17 cellular contexts compared by ENCODE assay signal in the genomic region with DNA sequence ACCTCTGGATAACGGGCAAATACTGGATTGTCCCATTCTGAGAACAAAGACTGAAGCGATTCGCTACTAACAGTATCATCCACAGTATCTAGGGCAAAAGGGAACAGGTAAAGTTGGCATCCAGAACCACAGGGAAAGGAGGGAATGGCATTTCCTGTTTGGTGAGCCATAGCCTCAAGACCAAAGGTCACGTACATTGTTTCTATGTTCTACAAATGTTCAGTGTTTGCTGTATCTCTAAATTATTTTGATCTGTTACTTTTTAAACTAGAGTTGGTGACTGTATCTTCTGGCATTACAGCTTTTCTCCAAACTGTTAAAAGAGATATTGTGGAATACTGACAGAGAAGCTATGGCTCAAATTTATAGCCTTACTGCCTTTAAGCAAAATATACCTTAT. TPM values are rescaled to one million over a fixed set of nuclear protein-coding genes. Genes with fewer than 3 reads are reported as not detected.
DNase-seq lines count a peak whose midpoint lies in the region; ATAC-seq and TF ChIP-seq lines count a peak whose summit lies in the region.
"Had no signal": no experiment of that assay in that cellular context is flagged by ENCODE, and none has a peak within 500 bp of the region (broad histone marks: within the 10 kb centered on the region; RNA-seq: fewer than 3 reads in every experiment).

No MANE protein-coding gene starts in this region.

- peaks cover 23% of the 10 kb centered on the region for H3K36me3 Mint-ChIP-seq in Calu3 (ENCODE audit: insufficient read depth, unreplicated experiment)

- H3K27ac ChIP-seq in SK-N-MC = peak overlapping the region; percentile 61; the same call in 1 of the 2 replicates
- H3K27ac ChIP-seq in tibial nerve = no peak overlapping the region
- H3K27ac ChIP-seq: coronary artery had no signal

- peak overlapping the region; percentile 11 for H3K9ac ChIP-seq in SK-N-MC (ENCODE audit: insufficient read length)

- H3K27me3 Mint-ChIP-seq in Calu3 (ENCODE audit: unreplicated experiment) = no peaks in the 10 kb centered on the region
- H3K27me3 Mint-ChIP-seq: naive B cell had no signal

- H3K4me3 ChIP-seq in SK-N-MC (peak overlapping the region; percentile 56), tibial nerve (no peak overlapping the region)
- H3K4me3 ChIP-seq: coronary artery had no signal

- H3K9me3 Mint-ChIP-seq in Calu3 (ENCODE audit: low read depth, unreplicated experiment) = no peaks in the 10 kb centered on the region
- H3K9me3 Mint-ChIP-seq: immature natural killer cell, naive B cell had no signal

- H3K27me3 ChIP-seq in tibial nerve = no peaks in the 10 kb centered on the region

- H3K4me1 ChIP-seq in tibial nerve = peaks cover 0 to 20% (median 2%) of the 10 kb centered on the region in 4 donors

- no peak for TF ChIP-seq POLR2A in tibial nerve (IDR thresholded peaks at IDR 0.05)

- no TSS peak for BruUV-seq in Calu3 (replicated peaks; lab: Mats Ljungman, UMichigan)

- TF ChIP-seq EP300 in tibial nerve (IDR thresholded peaks at IDR 0.05) = no peak

- H3K27ac Mint-ChIP-seq in Calu3 (ENCODE audit: unreplicated experiment) = peak overlapping the region; percentile 21
- H3K27ac Mint-ChIP-seq: immature natural killer cell had no signal

- H3K9me3 ChIP-seq in SK-N-MC (ENCODE audit: low read depth, low read length) = no peaks in the 10 kb centered on the region
- H3K9me3 ChIP-seq in tibial nerve = no peaks in the 10 kb centered on the region

- 91 to 94% methylated on average over 4 of the region's 4 CpGs for WGBS in tibial nerve, 2 donors

- peaks cover 39% of the 10 kb centered on the region for H3K4me1 Mint-ChIP-seq in Calu3 (ENCODE audit: low read depth, unreplicated experiment)

- no peaks in the 10 kb centered on the region for H3K36me3 ChIP-seq in SK-N-MC (ENCODE audit: insufficient read depth, low read length)
- peaks cover 3 to 48% (median 3%) of the 10 kb centered on the region in 3 donors for H3K36me3 ChIP-seq in tibial nerve

- intact Hi-C loops in Calu3 (cut with micrococcal nuclease; ENCODE audit: unreplicated experiment) = no loop called here
- intact Hi-C loops in left colon (cut with DNase I, micrococcal nuclease) = no loop called here

- TF ChIP-seq CTCF in Calu3 (IDR thresholded peaks at IDR 0.05; ENCODE audit: unreplicated experiment) = no peak
- no peak for TF ChIP-seq CTCF in tibial nerve (IDR thresholded peaks at IDR 0.05)

- peak; percentile 51 for DNase-seq in Calu3
- DNase-seq in SK-N-MC (ENCODE audit: low read depth, low spot score) = no peak
- DNase-seq in left colon = peak in 1 of 2 donors; percentile 51
- no peak for DNase-seq in tibial nerve (ENCODE audit: low spot score in 2 of 2)
- no peak for DNase-seq in occipital lobe (lab: John Stamatoyannopoulos, UW)
- DNase-seq in activated CD4-positive, alpha-beta T cell treated with anti-CD3 and anti-CD28 coated beads for 48 hours = no peak
- DNase-seq: activated CD4-positive, CD25-positive, alpha-beta regulatory T cell; activated T-cell treated with anti-CD3 and anti-CD28 coated beads, Interleukin-2, amount 50 U/mL, for 48 hours; amygdala; immature natural killer cell; Kasumi-1; naive B cell; NCI-H187; NCI-H748 treated with DMSO at 0.1 percent for 48 hours; stimulated activated CD4-positive, alpha-beta T cell treated with anti-CD3 and anti-CD28 coated beads, Interleukin-4, amount 100 ng/mL, for 24 hours; stimulated activated naive CD8-positive, alpha-beta T cell treated with anti-CD3 and anti-CD28 coated beads, Interleukin-15, Interleukin-2, amounts not matched to agents 100 U/mL and 50 U/mL, for 24 hours had no signal

- CTCF ChIA-PET in Calu3 (lab: Charles Lee) = interaction anchor here (0.7 to 1.6 kb wide), 2 partner anchors 22 to 517 kb away, joined by 3 read pairs; a partner anchor contains a TSS

- H3K4me3 Mint-ChIP-seq in Calu3 (ENCODE audit: low read depth, unreplicated experiment) = peak overlapping the region; percentile 29
- H3K4me3 Mint-ChIP-seq: immature natural killer cell, naive B cell had no signal

- ATAC-seq in left colon = peak; percentile 96
- ATAC-seq: stimulated activated naive CD8-positive, alpha-beta T cell treated with anti-CD3 and anti-CD28 coated beads, Interleukin-15, Interleukin-2, amounts not matched to agents 100 U/mL and 50 U/mL, for 24 hours had no signal

RNA-seq across cellular contexts. Expression of a gene that starts 9.7 kb away (rescaled TPM):
- total RNA-seq in Calu3 (2022) = 24.7 and 25.0 TPM in 2 replicates
- total RNA-seq in left colon = 10 to 100 TPM; 19.6 to 27.0 TPM
- total RNA-seq in tibial nerve = 10 to 100 TPM; 26.4 to 48.1 (median 36.0) TPM
- 65.2 TPM for total RNA-seq in occipital lobe

RNA-seq across cellular contexts. Expression of a gene that starts 22.2 kb away (rescaled TPM):
- 27.4 and 33.2 TPM in 2 replicates for total RNA-seq in Calu3 (2022)
- 10 to 100 TPM; 14.8 to 20.3 TPM for total RNA-seq in left colon
- 10 to 100 TPM in 2 of 4 donors, 1 to 10 TPM in 2; 4.2 to 24.3 (median 9.9) TPM for total RNA-seq in tibial nerve
- 16.2 TPM for total RNA-seq in occipital lobe

RNA-seq across cellular contexts. Expression of a gene that starts 27.8 kb away (rescaled TPM):
- total RNA-seq in Calu3 (2022) (5.1 and 5.3 TPM in 2 replicates), left colon (1 to 10 TPM; 3.9 to 4.8 TPM), tibial nerve (1 to 10 TPM in 3 of 4 donors, under 1 TPM in 1; 0.78 to 3.1 (median 1.2) TPM), occipital lobe (2.8 TPM)

RNA-seq across cellular contexts. Expression of a gene that starts 38.9 kb away (rescaled TPM):
- total RNA-seq in Calu3 (2022) = 41.2 and 42.9 TPM in 2 replicates
- total RNA-seq in left colon = 10 to 100 TPM; 36.5 to 48.1 TPM
- 10 to 100 TPM; 26.1 to 44.9 (median 36.1) TPM for total RNA-seq in tibial nerve
- 20.3 TPM for total RNA-seq in occipital lobe
